Comparison of ENCODE assay signal across 20 cellular contexts in the genomic region with DNA sequence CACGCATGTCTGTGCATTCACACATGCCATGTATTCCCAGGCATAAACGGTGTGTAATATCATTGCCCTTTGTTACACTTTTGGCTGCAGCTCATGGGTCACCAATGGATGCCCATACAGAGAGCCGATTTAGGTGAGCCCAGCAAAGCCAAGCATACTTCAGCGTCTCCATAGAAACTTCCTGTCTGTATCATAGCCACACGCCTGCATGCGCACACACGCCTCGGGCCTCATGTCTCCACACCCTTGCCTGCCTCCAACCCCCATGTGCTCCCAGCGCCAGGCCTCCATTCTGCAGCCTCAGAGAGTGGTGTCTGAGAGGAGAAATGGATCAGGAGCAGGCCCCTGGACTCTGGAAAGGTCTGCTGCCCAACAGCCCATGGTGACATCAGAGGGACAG. TPM values are rescaled to one million over a fixed set of nuclear protein-coding genes. Genes with fewer than 3 reads are reported as not detected.
"Had no signal": no experiment of that assay in that cellular context is flagged by ENCODE, and none has a peak within 500 bp of the region (broad histone marks: within the 10 kb centered on the region; RNA-seq: fewer than 3 reads in every experiment).

No MANE protein-coding gene starts in this region.

- ATAC-seq: effector memory CD8-positive, alpha-beta T cell; left lobe of liver; natural killer cell treated with Interleukin-12 subunit alpha and Interleukin-12 subunit beta and Interleukin-15 and Interleukin-18, amount 100 ng/mL, for 72 hours; psoas muscle; sciatic nerve had no signal

- FAIRE-seq: colon had no signal

- H3K9me3 ChIP-seq: psoas muscle, spleen, stomach, thoracic aorta, transverse colon, uterus had no signal

- H3K27me3 ChIP-seq: spleen, stomach, transverse colon, uterus had no signal

- DNase-seq: cerebellar nuclear complex; effector memory CD8-positive, alpha-beta T cell; foreskin melanocyte; head of caudate nucleus; hippocampal formation; psoas muscle; spleen; stimulated activated CD4-positive, alpha-beta T cell treated with anti-CD3 and anti-CD28 coated beads, Interleukin-2, amount 100 ng/mL, for 24 hours; stimulated activated CD4-positive, alpha-beta T cell treated with anti-CD3 and anti-CD28 coated beads, Interleukin-4, amount 100 ng/mL, for 4 hours; stimulated activated naive CD4-positive, alpha-beta T cell; stomach; substantia nigra; transverse colon; uterus had no signal

- H3K4me3 ChIP-seq: psoas muscle, spleen, stomach, thoracic aorta, transverse colon, uterus had no signal

- H3K27ac ChIP-seq: psoas muscle, spleen, stomach, thoracic aorta, transverse colon, uterus had no signal

- H3K4me1 ChIP-seq: psoas muscle, spleen, stomach, transverse colon, uterus had no signal

- H3K36me3 ChIP-seq: stomach, thoracic aorta, transverse colon, uterus had no signal

RNA-seq across cellular contexts. Expression of gene ADGRF3, which starts 34.1 kb away (rescaled TPM):
- total RNA-seq: sciatic nerve, skeletal muscle tissue, transverse colon had no signal
